ENCODE assay signal across 8 cellular contexts in the genomic region with DNA sequence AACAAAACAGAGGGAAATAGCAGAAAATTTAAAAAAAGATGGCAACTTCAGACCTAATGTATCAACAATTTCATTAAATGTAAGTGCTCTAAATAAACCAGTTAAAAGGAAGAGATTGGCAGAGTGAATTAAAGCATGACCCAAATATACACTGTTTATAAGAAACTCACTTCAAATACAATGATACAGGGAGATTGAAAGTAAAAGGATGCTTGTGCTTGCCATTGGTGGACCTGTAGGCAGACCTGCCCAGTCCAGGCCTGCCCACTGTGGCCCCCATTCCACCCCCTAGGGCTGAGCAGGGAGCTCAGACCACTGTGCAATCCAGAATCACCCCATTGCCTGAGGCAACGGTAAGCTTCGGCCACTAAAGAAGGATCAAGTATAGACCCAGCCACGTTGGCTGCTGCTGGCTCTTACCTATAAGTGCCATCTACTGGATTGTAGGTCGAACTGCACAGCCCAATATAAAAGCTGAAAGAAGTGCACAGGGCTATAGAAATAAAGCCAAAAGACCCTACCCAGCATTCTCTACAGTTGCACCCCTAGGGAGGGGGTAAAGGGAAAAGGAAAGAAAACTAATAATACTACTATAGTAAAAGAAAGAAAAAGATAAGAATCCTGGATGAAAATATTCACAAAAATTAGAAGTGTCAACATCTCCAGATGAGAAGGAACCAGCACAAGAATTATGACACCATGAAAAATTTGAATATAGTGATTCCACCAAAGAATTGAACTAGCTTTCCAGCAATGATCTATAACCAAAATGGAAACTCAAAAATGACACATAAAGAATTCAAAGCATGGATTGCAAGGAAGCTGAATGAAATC. TPM values are rescaled to one million over a fixed set of nuclear protein-coding genes. Genes with fewer than 3 reads are reported as not detected.
DNase-seq lines count a peak whose midpoint lies in the region; ATAC-seq and TF ChIP-seq lines count a peak whose summit lies in the region.

No MANE protein-coding gene starts in this region.

- peak; percentile 83 for ATAC-seq in PC-3

- no peaks in the 10 kb centered on the region for H3K4me1 Mint-ChIP-seq in glutamatergic neuron (ENCODE audit: low read depth, unreplicated experiment)

- H3K4me3 ChIP-seq in GM12864 (ENCODE audit: low read depth, low read length), result no peak overlapping the region
- H3K4me3 ChIP-seq in PC-3 (ENCODE audit: low read length), result peak overlapping the region; percentile 25; the same call in 1 of the 2 replicates
- H3K4me3 ChIP-seq in retinal pigment epithelial cell (ENCODE audit: low read length), result no peak overlapping the region

- POLR2A ChIA-PET in PC-3 (lab: Charles Lee; ENCODE audit: unreplicated experiment), result no interaction called here

- peaks cover 15% of the 10 kb centered on the region; the same call in 1 of the 2 replicates for H3K27me3 ChIP-seq in PC-3 (ENCODE audit: low read length)

- H3K9me3 ChIP-seq in PC-3 (ENCODE audit: low read length), result no peaks in the 10 kb centered on the region

- no peaks in the 10 kb centered on the region for H3K9me2 ChIP-seq in PC-3 (replicated peaks; ENCODE audit: low read length)

- peak; percentile 83 for TF ChIP-seq CTCF in GM12864 (IDR thresholded peaks at IDR 0.05; ENCODE audit: low read depth, low read length, missing control alignments)
- TF ChIP-seq CTCF in PC-3 (conservative IDR thresholded peaks at IDR 0.05; ENCODE audit: low read depth, low read length), result peak; percentile 76
- peak; percentile 74 for TF ChIP-seq CTCF in glutamatergic neuron (IDR thresholded peaks at IDR 0.05; ENCODE audit: partially characterized antibody, unreplicated experiment)
- peak; percentile 87 for TF ChIP-seq CTCF in retinal pigment epithelial cell (conservative IDR thresholded peaks at IDR 0.05; ENCODE audit: low read depth, low read length)

- H3K36me3 Mint-ChIP-seq in glutamatergic neuron (ENCODE audit: unreplicated experiment), result peaks cover 4% of the 10 kb centered on the region

- no peaks in the 10 kb centered on the region for H3K36me3 ChIP-seq in PC-3 (ENCODE audit: low read depth, low read length)

- no peaks in the 10 kb centered on the region for H4K20me1 ChIP-seq in PC-3 (ENCODE audit: low read length)

- no peak overlapping the region for H3K4me3 Mint-ChIP-seq in glutamatergic neuron (ENCODE audit: unreplicated experiment)

- H3K9ac ChIP-seq in PC-3 (ENCODE audit: low read length), result no peak overlapping the region

- H3K27me3 Mint-ChIP-seq in glutamatergic neuron (ENCODE audit: unreplicated experiment), result no peaks in the 10 kb centered on the region

- H3K27ac ChIP-seq in PC-3 (ENCODE audit: low read length), result no peak overlapping the region

- no TSS peak for BruUV-seq in PC-3 (replicated peaks; lab: Mats Ljungman, UMichigan)

- CTCF ChIA-PET in PC-3 (lab: Charles Lee), result interaction anchor here (0.8 kb wide), 1 partner anchor 144 kb away, joined by 5 read pairs; no protein-coding TSS in a partner anchor

- H3K4me2 ChIP-seq in PC-3 (ENCODE audit: low read length), result peak overlapping the region; percentile 65

- no peaks in the 10 kb centered on the region for H3F3A ChIP-seq in PC-3 (ENCODE audit: low read length, unreplicated experiment)

- intact Hi-C loops in PC-3 (cut with micrococcal nuclease), result loop anchor here (5.0 kb wide), 4 partner anchors 90 to 725 kb away; no protein-coding TSS in a partner anchor

- no peaks in the 10 kb centered on the region for H3K79me2 ChIP-seq in PC-3 (ENCODE audit: low read length)

- DNase-seq in GM12864 (ENCODE audit: low read depth), result peak; percentile 33
- DNase-seq in GOT3 (lab: John Stamatoyannopoulos, UW), result peak; percentile 15
- peak; percentile 29 for DNase-seq in KG1 (lab: John Stamatoyannopoulos, UW)
- DNase-seq in PC-3, result peak; percentile 63
- DNase-seq in activated gamma-delta T cell treated with anti-CD3 and anti-CD28 coated beads, Interleukin-2, amount 50 U/mL, for 16 hours (ENCODE audit: low read depth), result peak; percentile 7
- peak; percentile 53 for DNase-seq in glutamatergic neuron
- DNase-seq in retinal pigment epithelial cell (ENCODE audit: low read depth), result no peak
- DNase-seq in mesenteric fat pad (ENCODE audit: low spot score), result no peak

- no peaks in the 10 kb centered on the region; the same call in 1 of the 2 replicates for H3K4me1 ChIP-seq in PC-3 (ENCODE audit: insufficient read depth, low read length)

- H3K9me3 Mint-ChIP-seq in glutamatergic neuron (ENCODE audit: unreplicated experiment), result no peaks in the 10 kb centered on the region

- no peak overlapping the region for H3K27ac Mint-ChIP-seq in glutamatergic neuron (ENCODE audit: unreplicated experiment)

- peak overlapping the region; percentile 69 for H2AFZ ChIP-seq in PC-3 (ENCODE audit: low read length)

RNA-seq across cellular contexts. Expression of gene PSMB1, which starts 36.1 kb away (rescaled TPM):
- 361 and 449 TPM in 2 replicates for total RNA-seq in PC-3 (2014; rRNA removed)
- total RNA-seq in glutamatergic neuron (ENCODE audit: unreplicated experiment), result 149 TPM
- 142 TPM for total RNA-seq in mesenteric fat pad

RNA-seq across cellular contexts. Expression of gene TBP, which starts 37.2 kb away (rescaled TPM):
- total RNA-seq in PC-3 (2014; rRNA removed) (12.8 and 15.7 TPM in 2 replicates), glutamatergic neuron (ENCODE audit: unreplicated experiment) (19.9 TPM), mesenteric fat pad (10.6 TPM)

Comparison
In these comparisons a context has a peak if more than half of its experiments do, and no peak if none do; other contexts are left out.
1. DNase-seq: peak in GM12864 (single experiment), GOT3 (single experiment), KG1 (single experiment), PC-3 (single experiment), activated gamma-delta T cell treated with anti-CD3 and anti-CD28 coated beads, Interleukin-2, amount 50 U/mL, for 16 hours (single experiment) and glutamatergic neuron (single experiment); none in retinal pigment epithelial cell (single experiment) and mesenteric fat pad (single experiment).
2. Peak in every context shown above with its lines, with median percentiles within 50 percentile points of each other: CTCF ChIP-seq.